ENCODE assay signal across 19 cellular contexts in the genomic region with DNA sequence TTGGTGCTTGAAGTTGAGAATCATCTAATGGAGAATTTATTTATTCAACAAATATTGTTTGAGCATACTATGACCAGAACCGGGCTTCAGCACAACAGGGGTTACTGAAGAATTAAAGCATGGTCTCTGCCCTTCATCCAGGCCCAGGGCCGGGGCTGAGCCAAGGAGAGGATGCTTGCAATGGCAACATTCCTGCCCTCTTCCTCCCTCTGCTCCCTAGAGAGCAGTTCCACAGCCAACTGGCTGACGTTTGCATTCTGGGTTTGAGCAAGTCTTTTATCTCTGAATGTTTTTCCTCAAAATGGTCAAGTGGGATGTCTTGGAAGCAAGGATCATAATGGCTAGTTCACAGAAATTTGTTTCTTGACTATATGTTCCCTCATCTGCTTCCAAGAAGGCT.
DNase-seq lines count a peak whose midpoint lies in the region; ATAC-seq and TF ChIP-seq lines count a peak whose summit lies in the region.
"Had no signal": no experiment of that assay in that cellular context is flagged by ENCODE, and none has a peak within 500 bp of the region (broad histone marks: within the 10 kb centered on the region; RNA-seq: fewer than 3 reads in every experiment).

No MANE protein-coding gene starts in this region.

- in situ Hi-C loops in GM23248 (cut with MboI), result loop anchor here (5.0 kb wide), 1 partner anchor 213 kb away; no protein-coding TSS in a partner anchor

- H3K9me2 ChIP-seq in GM23248 (ENCODE audit: insufficient read depth), result no peaks in the 10 kb centered on the region

- no peak overlapping the region for H3K4me3 Mint-ChIP-seq in brain
- H3K4me3 Mint-ChIP-seq: mesothelial cell of epicardium had no signal

- H3K27ac Mint-ChIP-seq in brain, result peak overlapping the region in 4 of 5 experiments; percentile 48 to 78 (median 60)
- H3K27ac Mint-ChIP-seq: mesothelial cell of epicardium had no signal

- TF ChIP-seq CTCF in brain (conservative IDR thresholded peaks at IDR 0.05), result no peak
- no peak for TF ChIP-seq CTCF in fibroblast of the aortic adventitia (IDR thresholded peaks at IDR 0.05; ENCODE audit: insufficient read depth, low read length)

- DNase-seq in GM23248 (peak; percentile 61), fibroblast of the aortic adventitia (ENCODE audit: low read depth) (peak; percentile 96), skeletal muscle cell (ENCODE audit: low read depth) (peak; percentile 58), DMS153 treated with DMSO at 0.1 percent for 48 hours (lab: John Stamatoyannopoulos, UW; ENCODE audit: unreplicated experiment) (no peak), NCI-H187 (lab: John Stamatoyannopoulos, UW) (no peak), ureter (ENCODE audit: low spot score) (no peak)
- DNase-seq: activated effector memory CD4-positive, alpha-beta T cell treated with Interleukin-2 at 50 U/mL for 16 hours; GF-D8; islet precursor cell; MM.1S; NCI-H1930; NCI-H446 treated with DMSO at 0.1 percent for 48 hours; SJCRH30 had no signal

- peak overlapping the region; percentile 18 for H3K4me2 ChIP-seq in GM23248 (ENCODE audit: unreplicated experiment)
- H3K4me2 ChIP-seq: hepatocyte, smooth muscle cell had no signal

- no peak for ATAC-seq in GM19351 (IDR thresholded peaks at IDR 0.05; ENCODE audit: unreplicated experiment)

- H3K36me3 Mint-ChIP-seq in brain, result peaks cover 27% of the 10 kb centered on the region
- H3K36me3 Mint-ChIP-seq: mesothelial cell of epicardium had no signal

- H2AFZ ChIP-seq in GM23248, result peak overlapping the region; percentile 72
- H2AFZ ChIP-seq: hepatocyte had no signal

- H3K4me1 Mint-ChIP-seq in brain, result peaks cover 25% of the 10 kb centered on the region
- H3K4me1 Mint-ChIP-seq: mesothelial cell of epicardium had no signal

- H3K4me3 ChIP-seq in GM23248, result no peak overlapping the region
- H3K4me3 ChIP-seq in fibroblast of the aortic adventitia (ENCODE audit: low read depth, low read length), result no peak overlapping the region
- no peak overlapping the region for H3K4me3 ChIP-seq in skeletal muscle cell (ENCODE audit: low read depth, low read length)
- H3K4me3 ChIP-seq: esophagus muscularis mucosa, hepatocyte, SJCRH30, smooth muscle cell had no signal

- H3K27ac ChIP-seq in GM23248, result peak overlapping the region; percentile 98
- H3K27ac ChIP-seq: hepatocyte, SJCRH30 had no signal

- no peak overlapping the region for H3K9ac ChIP-seq in GM23248

- H3K36me3 ChIP-seq in GM23248 (ENCODE audit: low read depth), result no peaks in the 10 kb centered on the region
- H3K36me3 ChIP-seq: esophagus muscularis mucosa, SJCRH30 had no signal

- no peaks in the 10 kb centered on the region for H3K27me3 ChIP-seq in GM23248 (replicated peaks; ENCODE audit: insufficient read depth)
- H3K27me3 ChIP-seq: hepatocyte, SJCRH30 had no signal

- H3F3A ChIP-seq in GM23248 (ENCODE audit: insufficient read depth), result peaks cover 42% of the 10 kb centered on the region

- WGBS in GM23248 (ENCODE audit: low coverage in 1 of 2, low lambda C conversion rate in 2 of 2, missing lambda C conversion rate in 2 of 2), 2 experiments, result 31 to 38% methylated on average over 3 of the region's 3 CpGs

- H4K20me1 ChIP-seq in GM23248 (ENCODE audit: insufficient read depth), result no peaks in the 10 kb centered on the region

- H3K9me3 Mint-ChIP-seq in brain, result no peaks in the 10 kb centered on the region
- H3K9me3 Mint-ChIP-seq: mesothelial cell of epicardium had no signal

- no peaks in the 10 kb centered on the region for H3K79me2 ChIP-seq in GM23248 (ENCODE audit: insufficient read depth)
- H3K79me2 ChIP-seq: hepatocyte had no signal

- H3K27me3 Mint-ChIP-seq in brain, result no peaks in the 10 kb centered on the region

- peaks cover 41% of the 10 kb centered on the region for H3K4me1 ChIP-seq in GM23248 (ENCODE audit: insufficient read depth)
- H3K4me1 ChIP-seq: SJCRH30 had no signal

- H3K9me3 ChIP-seq in GM23248 (ENCODE audit: low read depth), result no peaks in the 10 kb centered on the region
- H3K9me3 ChIP-seq: esophagus muscularis mucosa, SJCRH30 had no signal

Comparison
In these comparisons a context has a peak if more than half of its experiments do, and no peak if none do; other contexts are left out.
1. DNase-seq: peak in GM23248 (single experiment), fibroblast of the aortic adventitia (single experiment) and skeletal muscle cell (single experiment); none in DMS153 treated with DMSO at 0.1 percent for 48 hours (single experiment), NCI-H187 (0 of 2) and ureter (single experiment).